ENCODE assay signal across 37 cellular contexts in genomic region chr21:32549861-32550260, GRCh38. TPM values are rescaled to one million over a fixed set of nuclear protein-coding genes. Genes with fewer than 3 reads are reported as not detected.
"Had no signal": no experiment of that assay in that cellular context is flagged by ENCODE, and none has a peak within 500 bp of the region (broad histone marks: within the 10 kb centered on the region; RNA-seq: fewer than 3 reads in every experiment).

No MANE protein-coding gene starts in this region.

- H3K9me3 Mint-ChIP-seq: activated CD4-positive, alpha-beta memory T cell treated with anti-CD3 and anti-CD28 coated beads, Interleukin-2, amount 10 ng/mL, durations not matched to agents 7 days and 5 days; activated CD4-positive, alpha-beta T cell treated with anti-CD3 and anti-CD28 coated beads, Interleukin-2, amount 10 ng/mL, durations not matched to agents 7 days and 5 days; activated naive CD4-positive, alpha-beta T cell treated with anti-CD3 and anti-CD28 coated beads for 36 hours; activated naive CD4-positive, alpha-beta T cell treated with anti-CD3 and anti-CD28 coated beads, Interleukin-2, amount 50 U/mL, for 72 hours; activated naive CD8-positive, alpha-beta T cell treated with anti-CD3 and anti-CD28 coated beads for 36 hours; activated T-cell treated with anti-CD3 and anti-CD28 coated beads, Interleukin-2, amount 50 U/mL, for 24 hours; activated T-helper 2 cell treated with anti-CD3 and anti-CD28 coated beads, Interferon-gamma antibody, Interleukin-2, Interleukin-4, amounts not matched to agents 10 μg/mL and 5 μg/mL and 100 μg/mL, durations not matched to agents 14 hours and 24 hours and 36 hours; T-helper 1 cell treated with Interleukin-12 subunit alpha and Interleukin-12 subunit beta and Interleukin-4 antibody, amounts not matched to agents 30 μg/mL and 1 μg/mL, for 36 hours; T-helper 2 cell treated with Interferon-gamma antibody and Interleukin-4, amounts not matched to agents 5 μg/mL and 100 μg/mL, for 36 hours; WTC11 had no signal

- H3K27me3 ChIP-seq: adrenal gland, body of pancreas, brain microvascular endothelial cell, breast epithelium had no signal

- H3K4me1 Mint-ChIP-seq: activated CD4-positive, alpha-beta memory T cell treated with anti-CD3 and anti-CD28 coated beads, Interleukin-2, amount 10 ng/mL, durations not matched to agents 7 days and 5 days; activated CD4-positive, alpha-beta T cell treated with anti-CD3 and anti-CD28 coated beads, Interleukin-2, amount 10 ng/mL, durations not matched to agents 7 days and 5 days; activated CD8-positive, alpha-beta memory T cell treated with anti-CD3 and anti-CD28 coated beads, Interleukin-2, amount 10 ng/mL, durations not matched to agents 7 days and 5 days; activated naive CD8-positive, alpha-beta T cell treated with anti-CD3 and anti-CD28 coated beads for 36 hours had no signal

- FAIRE-seq: astrocyte had no signal

- H3K27ac Mint-ChIP-seq: activated CD4-positive, alpha-beta memory T cell treated with anti-CD3 and anti-CD28 coated beads, Interleukin-2, amount 10 ng/mL, durations not matched to agents 7 days and 5 days; activated CD4-positive, alpha-beta T cell treated with anti-CD3 and anti-CD28 coated beads for 36 hours; activated CD4-positive, alpha-beta T cell treated with anti-CD3 and anti-CD28 coated beads, Interleukin-2, amount 10 ng/mL, durations not matched to agents 7 days and 5 days; activated CD8-positive, alpha-beta memory T cell treated with anti-CD3 and anti-CD28 coated beads, Interleukin-2, amount 10 ng/mL, durations not matched to agents 7 days and 5 days; activated CD8-positive, alpha-beta T cell treated with anti-CD3 and anti-CD28 coated beads, Interleukin-2, amount 10 ng/mL, durations not matched to agents 7 days and 5 days; activated naive CD4-positive, alpha-beta T cell treated with anti-CD3 and anti-CD28 coated beads for 36 hours; activated naive CD4-positive, alpha-beta T cell treated with anti-CD3 and anti-CD28 coated beads, Interleukin-2, amount 50 U/mL, for 72 hours; activated naive CD8-positive, alpha-beta T cell treated with anti-CD3 and anti-CD28 coated beads for 36 hours; activated T-cell treated with anti-CD3 and anti-CD28 coated beads, Interleukin-2, amount 50 U/mL, for 24 hours; activated T-helper 2 cell treated with anti-CD3 and anti-CD28 coated beads, Interferon-gamma antibody, Interleukin-2, Interleukin-4, amounts not matched to agents 10 μg/mL and 5 μg/mL and 100 μg/mL, durations not matched to agents 14 hours and 24 hours and 36 hours; T-helper 1 cell treated with Interleukin-12 subunit alpha and Interleukin-12 subunit beta and Interleukin-4 antibody, amounts not matched to agents 30 μg/mL and 1 μg/mL, for 36 hours; T-helper 2 cell treated with Interferon-gamma antibody and Interleukin-4, amounts not matched to agents 5 μg/mL and 100 μg/mL, for 36 hours; WTC11 had no signal

- ATAC-seq: activated CD4-positive, alpha-beta T cell treated with anti-CD3 and anti-CD28 coated beads for 36 hours; activated CD4-positive, CD25-positive, alpha-beta regulatory T cell treated with anti-CD3 and anti-CD28 coated beads, Interleukin-2, amount 50 U/mL, for 24 hours; activated CD8-positive, alpha-beta memory T cell treated with anti-CD3 and anti-CD28 coated beads, Interleukin-2, amount 10 ng/mL, durations not matched to agents 7 days and 5 days; activated CD8-positive, alpha-beta T cell treated with anti-CD3 and anti-CD28 coated beads, Interleukin-2, amount 10 ng/mL, durations not matched to agents 7 days and 5 days; activated naive CD4-positive, alpha-beta T cell treated with anti-CD3 and anti-CD28 coated beads, Interleukin-2, amount 50 U/mL, for 72 hours; body of pancreas; WTC11 had no signal

- H3K36me3 Mint-ChIP-seq: activated CD8-positive, alpha-beta memory T cell treated with anti-CD3 and anti-CD28 coated beads, Interleukin-2, amount 10 ng/mL, durations not matched to agents 7 days and 5 days; activated naive CD4-positive, alpha-beta T cell treated with anti-CD3 and anti-CD28 coated beads, Interleukin-2, amount 50 U/mL, for 72 hours; activated naive CD8-positive, alpha-beta T cell treated with anti-CD3 and anti-CD28 coated beads for 36 hours; WTC11 had no signal

- H3K4me3 ChIP-seq: adrenal gland, body of pancreas, breast epithelium had no signal

- H3K36me3 ChIP-seq: adrenal gland, brain microvascular endothelial cell, breast epithelium, WERI-Rb-1 had no signal

- H3K27ac ChIP-seq: adrenal gland, body of pancreas, brain microvascular endothelial cell, breast epithelium, WERI-Rb-1 had no signal

- H3K4me1 ChIP-seq: adrenal gland, body of pancreas, breast epithelium had no signal

- DNase-seq: activated CD4-positive, alpha-beta memory T cell treated with anti-CD3 and anti-CD28 coated beads, Interleukin-2, amount 10 ng/mL, durations not matched to agents 7 days and 5 days; activated CD4-positive, alpha-beta T cell treated with anti-CD3 and anti-CD28 coated beads for 1 hour; activated CD4-positive, alpha-beta T cell treated with anti-CD3 and anti-CD28 coated beads for 36 hours; activated CD4-positive, alpha-beta T cell treated with anti-CD3 and anti-CD28 coated beads for 48 hours; activated CD4-positive, alpha-beta T cell treated with anti-CD3 and anti-CD28 coated beads, Interleukin-2, amount 10 ng/mL, durations not matched to agents 7 days and 5 days; activated CD4-positive, alpha-beta T cell treated with anti-CD3 and anti-CD28 coated beads, Interleukin-2, amount 50 U/mL, for 48 hours; activated CD4-positive, CD25-positive, alpha-beta regulatory T cell; activated CD8-positive, alpha-beta memory T cell treated with anti-CD3 and anti-CD28 coated beads for 24 hours; activated CD8-positive, alpha-beta memory T cell treated with anti-CD3 and anti-CD28 coated beads, Interleukin-2, amount 10 ng/mL, durations not matched to agents 7 days and 5 days; activated CD8-positive, alpha-beta memory T cell treated with anti-CD3 and anti-CD28 coated beads, Interleukin-2, amount 50 U/mL, for 48 hours; activated CD8-positive, alpha-beta T cell treated with anti-CD3 and anti-CD28 coated beads, Interleukin-2, amount 10 ng/mL, durations not matched to agents 7 days and 5 days; activated effector memory CD4-positive, alpha-beta T cell treated with anti-CD3 and anti-CD28 coated beads, Interleukin-2, amount 50 U/mL, for 16 hours; activated gamma-delta T cell treated with Interleukin-2 at 50 U/mL for 16 hours; activated naive CD4-positive, alpha-beta T cell; activated naive CD4-positive, alpha-beta T cell treated with anti-CD3 and anti-CD28 coated beads for 36 hours; activated naive CD4-positive, alpha-beta T cell treated with anti-CD3 and anti-CD28 coated beads, Interleukin-2, amount 50 U/mL, for 16 hours; activated naive CD8-positive, alpha-beta T cell treated with anti-CD3 and anti-CD28 coated beads for 36 hours; activated T-cell treated with anti-CD3 and anti-CD28 coated beads, Interleukin-2, amount 50 U/mL, for 24 hours; activated T-cell treated with anti-CD3 and anti-CD28 coated beads, Interleukin-2, amount 50 U/mL, for 48 hours; adrenal gland; amniotic stem cell; aorta; body of pancreas; brain microvascular endothelial cell; central memory CD4-positive, alpha-beta T cell; T-helper 1 cell; T-helper 2 cell; T-helper 9 cell; WERI-Rb-1 had no signal

- H3K4me3 Mint-ChIP-seq: activated CD4-positive, alpha-beta memory T cell treated with anti-CD3 and anti-CD28 coated beads, Interleukin-2, amount 10 ng/mL, durations not matched to agents 7 days and 5 days; activated CD4-positive, alpha-beta T cell treated with anti-CD3 and anti-CD28 coated beads for 36 hours; activated CD4-positive, alpha-beta T cell treated with anti-CD3 and anti-CD28 coated beads, Interleukin-2, amount 10 ng/mL, durations not matched to agents 7 days and 5 days; activated CD8-positive, alpha-beta memory T cell treated with anti-CD3 and anti-CD28 coated beads, Interleukin-2, amount 10 ng/mL, durations not matched to agents 7 days and 5 days; activated CD8-positive, alpha-beta T cell treated with anti-CD3 and anti-CD28 coated beads, Interleukin-2, amount 10 ng/mL, durations not matched to agents 7 days and 5 days; activated naive CD4-positive, alpha-beta T cell treated with anti-CD3 and anti-CD28 coated beads for 36 hours; activated naive CD8-positive, alpha-beta T cell treated with anti-CD3 and anti-CD28 coated beads for 36 hours; activated T-cell treated with anti-CD3 and anti-CD28 coated beads, Interleukin-2, amount 50 U/mL, for 24 hours; T-helper 1 cell treated with Interleukin-12 subunit alpha and Interleukin-12 subunit beta and Interleukin-4 antibody, amounts not matched to agents 30 μg/mL and 1 μg/mL, for 36 hours; T-helper 2 cell treated with Interferon-gamma antibody and Interleukin-4, amounts not matched to agents 5 μg/mL and 100 μg/mL, for 36 hours; WTC11 had no signal

- H3K9me3 ChIP-seq: adrenal gland, body of pancreas, breast epithelium had no signal

- H3K27me3 Mint-ChIP-seq: activated CD4-positive, alpha-beta memory T cell treated with anti-CD3 and anti-CD28 coated beads, Interleukin-2, amount 10 ng/mL, durations not matched to agents 7 days and 5 days; activated CD4-positive, alpha-beta T cell treated with anti-CD3 and anti-CD28 coated beads for 36 hours; activated CD8-positive, alpha-beta memory T cell treated with anti-CD3 and anti-CD28 coated beads, Interleukin-2, amount 10 ng/mL, durations not matched to agents 7 days and 5 days; activated naive CD8-positive, alpha-beta T cell treated with anti-CD3 and anti-CD28 coated beads for 36 hours; activated T-cell treated with anti-CD3 and anti-CD28 coated beads, Interleukin-2, amount 50 U/mL, for 24 hours had no signal

RNA-seq across cellular contexts. Expression of gene TCP10L, which starts 35.5 kb away (rescaled TPM):
- total RNA-seq: activated CD8-positive, alpha-beta memory T cell treated with anti-CD3 and anti-CD28 coated beads, Interleukin-2, amount 10 ng/mL, durations not matched to agents 7 days and 5 days had no signal
